In genomic region chr14:48726080-48726642, GRCh38 we compare ENCODE assay signal across 1 cellular context.
TF ChIP-seq lines count a peak whose summit lies in the region.

No MANE protein-coding gene starts in this region.

TF ChIP-seq in GM23338, 12 proteins besides CTCF, POLR2A, EP300 and RAD21:
- TF ChIP-seq ZNF462 (CRISPR knock-in tag; IDR thresholded peaks at IDR 0.05) = no peak
- TF ChIP-seq CREB1 (CRISPR knock-in tag; IDR thresholded peaks at IDR 0.05; ENCODE audit: low read depth) = no peak
- no peak for TF ChIP-seq NANOG (IDR thresholded peaks at IDR 0.05; ENCODE audit: borderline replicate concordance)
- TF ChIP-seq STAT1 (IDR thresholded peaks at IDR 0.05; ENCODE audit: unreplicated experiment) = no peak
- no peak for TF ChIP-seq JUNB (IDR thresholded peaks at IDR 0.05; ENCODE audit: unreplicated experiment)
- TF ChIP-seq EZH2phosphoT487 (IDR thresholded peaks at IDR 0.05; ENCODE audit: unreplicated experiment) = no peak
- no peak for TF ChIP-seq ZNF331 (CRISPR knock-in tag; IDR thresholded peaks at IDR 0.05; ENCODE audit: low read depth)
